In the genomic region with DNA sequence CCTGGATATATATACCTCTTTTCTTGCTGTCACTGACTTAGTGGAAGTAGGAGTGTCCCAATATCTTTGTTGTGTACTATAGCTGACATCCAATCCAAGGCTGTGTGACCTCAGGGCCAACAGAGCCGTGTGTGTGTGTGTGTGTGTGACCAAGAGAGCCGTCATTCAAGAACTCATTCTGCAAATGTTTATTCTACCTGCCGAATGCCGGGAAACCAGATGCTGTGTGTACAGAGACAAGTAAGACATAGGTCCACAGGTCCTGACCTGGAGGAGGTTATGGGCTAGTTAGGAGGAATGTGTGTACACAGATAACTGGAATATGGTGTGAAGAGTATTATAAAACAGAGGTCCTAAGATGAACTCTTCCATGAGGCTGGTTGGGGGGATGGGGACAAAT, we compare ENCODE assay signal across 1 cellular context.
TF ChIP-seq lines count a peak whose summit lies in the region.

No MANE protein-coding gene starts in this region.

TF ChIP-seq in HepG2, 621 proteins besides CTCF, POLR2A, EP300 and RAD21 (continued from another document and continues in another):
- TF ChIP-seq, protein P1, sequence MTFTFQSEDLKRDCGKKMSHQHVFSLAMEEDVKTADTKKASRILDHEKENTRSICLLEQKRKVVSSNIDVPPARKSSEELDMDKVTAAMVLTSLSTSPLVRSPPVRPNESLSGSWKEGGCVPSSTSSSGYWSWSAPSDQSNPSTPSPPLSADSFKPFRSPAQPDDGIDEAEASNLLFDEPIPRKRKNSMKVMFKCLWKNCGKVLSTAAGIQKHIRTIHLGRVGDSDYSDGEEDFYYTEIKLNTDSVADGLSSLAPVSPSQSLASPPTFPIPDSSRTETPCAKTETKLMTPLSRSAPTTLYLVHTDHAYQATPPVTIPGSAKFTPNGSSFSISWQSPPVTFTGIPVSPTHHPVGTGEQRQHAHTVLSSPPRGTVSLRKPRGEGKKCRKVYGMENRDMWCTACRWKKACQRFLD (CRISPR knock-in tag; IDR thresholded peaks at IDR 0.05; ENCODE audit: borderline replicate concordance): no peak
- peak; percentile 62 for TF ChIP-seq NFIC (IDR thresholded peaks at IDR 0.05; ENCODE audit: low read length)
- peak; percentile 55; the same call in 1 of the 2 replicates for TF ChIP-seq FOXA1 (IDR thresholded peaks at IDR 0.05)
- peak; percentile 94 for TF ChIP-seq FOXA1 (CRISPR knock-in tag; IDR thresholded peaks at IDR 0.05)
- TF ChIP-seq, protein P2, sequence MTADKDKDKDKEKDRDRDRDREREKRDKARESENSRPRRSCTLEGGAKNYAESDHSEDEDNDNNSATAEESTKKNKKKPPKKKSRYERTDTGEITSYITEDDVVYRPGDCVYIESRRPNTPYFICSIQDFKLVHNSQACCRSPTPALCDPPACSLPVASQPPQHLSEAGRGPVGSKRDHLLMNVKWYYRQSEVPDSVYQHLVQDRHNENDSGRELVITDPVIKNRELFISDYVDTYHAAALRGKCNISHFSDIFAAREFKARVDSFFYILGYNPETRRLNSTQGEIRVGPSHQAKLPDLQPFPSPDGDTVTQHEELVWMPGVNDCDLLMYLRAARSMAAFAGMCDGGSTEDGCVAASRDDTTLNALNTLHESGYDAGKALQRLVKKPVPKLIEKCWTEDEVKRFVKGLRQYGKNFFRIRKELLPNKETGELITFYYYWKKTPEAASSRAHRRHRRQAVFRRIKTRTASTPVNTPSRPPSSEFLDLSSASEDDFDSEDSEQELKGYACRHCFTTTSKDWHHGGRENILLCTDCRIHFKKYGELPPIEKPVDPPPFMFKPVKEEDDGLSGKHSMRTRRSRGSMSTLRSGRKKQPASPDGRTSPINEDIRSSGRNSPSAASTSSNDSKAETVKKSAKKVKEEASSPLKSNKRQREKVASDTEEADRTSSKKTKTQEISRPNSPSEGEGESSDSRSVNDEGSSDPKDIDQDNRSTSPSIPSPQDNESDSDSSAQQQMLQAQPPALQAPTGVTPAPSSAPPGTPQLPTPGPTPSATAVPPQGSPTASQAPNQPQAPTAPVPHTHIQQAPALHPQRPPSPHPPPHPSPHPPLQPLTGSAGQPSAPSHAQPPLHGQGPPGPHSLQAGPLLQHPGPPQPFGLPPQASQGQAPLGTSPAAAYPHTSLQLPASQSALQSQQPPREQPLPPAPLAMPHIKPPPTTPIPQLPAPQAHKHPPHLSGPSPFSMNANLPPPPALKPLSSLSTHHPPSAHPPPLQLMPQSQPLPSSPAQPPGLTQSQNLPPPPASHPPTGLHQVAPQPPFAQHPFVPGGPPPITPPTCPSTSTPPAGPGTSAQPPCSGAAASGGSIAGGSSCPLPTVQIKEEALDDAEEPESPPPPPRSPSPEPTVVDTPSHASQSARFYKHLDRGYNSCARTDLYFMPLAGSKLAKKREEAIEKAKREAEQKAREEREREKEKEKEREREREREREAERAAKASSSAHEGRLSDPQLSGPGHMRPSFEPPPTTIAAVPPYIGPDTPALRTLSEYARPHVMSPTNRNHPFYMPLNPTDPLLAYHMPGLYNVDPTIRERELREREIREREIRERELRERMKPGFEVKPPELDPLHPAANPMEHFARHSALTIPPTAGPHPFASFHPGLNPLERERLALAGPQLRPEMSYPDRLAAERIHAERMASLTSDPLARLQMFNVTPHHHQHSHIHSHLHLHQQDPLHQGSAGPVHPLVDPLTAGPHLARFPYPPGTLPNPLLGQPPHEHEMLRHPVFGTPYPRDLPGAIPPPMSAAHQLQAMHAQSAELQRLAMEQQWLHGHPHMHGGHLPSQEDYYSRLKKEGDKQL (CRISPR knock-in tag; IDR thresholded peaks at IDR 0.05; ENCODE audit: low read depth): peak; percentile 92
- TF ChIP-seq ZNF33A (CRISPR knock-in tag; IDR thresholded peaks at IDR 0.05; ENCODE audit: borderline replicate concordance): 0 out of 2 replicates have a peak, but pooled peaks have one; percentile 20
- TF ChIP-seq, protein P3, sequence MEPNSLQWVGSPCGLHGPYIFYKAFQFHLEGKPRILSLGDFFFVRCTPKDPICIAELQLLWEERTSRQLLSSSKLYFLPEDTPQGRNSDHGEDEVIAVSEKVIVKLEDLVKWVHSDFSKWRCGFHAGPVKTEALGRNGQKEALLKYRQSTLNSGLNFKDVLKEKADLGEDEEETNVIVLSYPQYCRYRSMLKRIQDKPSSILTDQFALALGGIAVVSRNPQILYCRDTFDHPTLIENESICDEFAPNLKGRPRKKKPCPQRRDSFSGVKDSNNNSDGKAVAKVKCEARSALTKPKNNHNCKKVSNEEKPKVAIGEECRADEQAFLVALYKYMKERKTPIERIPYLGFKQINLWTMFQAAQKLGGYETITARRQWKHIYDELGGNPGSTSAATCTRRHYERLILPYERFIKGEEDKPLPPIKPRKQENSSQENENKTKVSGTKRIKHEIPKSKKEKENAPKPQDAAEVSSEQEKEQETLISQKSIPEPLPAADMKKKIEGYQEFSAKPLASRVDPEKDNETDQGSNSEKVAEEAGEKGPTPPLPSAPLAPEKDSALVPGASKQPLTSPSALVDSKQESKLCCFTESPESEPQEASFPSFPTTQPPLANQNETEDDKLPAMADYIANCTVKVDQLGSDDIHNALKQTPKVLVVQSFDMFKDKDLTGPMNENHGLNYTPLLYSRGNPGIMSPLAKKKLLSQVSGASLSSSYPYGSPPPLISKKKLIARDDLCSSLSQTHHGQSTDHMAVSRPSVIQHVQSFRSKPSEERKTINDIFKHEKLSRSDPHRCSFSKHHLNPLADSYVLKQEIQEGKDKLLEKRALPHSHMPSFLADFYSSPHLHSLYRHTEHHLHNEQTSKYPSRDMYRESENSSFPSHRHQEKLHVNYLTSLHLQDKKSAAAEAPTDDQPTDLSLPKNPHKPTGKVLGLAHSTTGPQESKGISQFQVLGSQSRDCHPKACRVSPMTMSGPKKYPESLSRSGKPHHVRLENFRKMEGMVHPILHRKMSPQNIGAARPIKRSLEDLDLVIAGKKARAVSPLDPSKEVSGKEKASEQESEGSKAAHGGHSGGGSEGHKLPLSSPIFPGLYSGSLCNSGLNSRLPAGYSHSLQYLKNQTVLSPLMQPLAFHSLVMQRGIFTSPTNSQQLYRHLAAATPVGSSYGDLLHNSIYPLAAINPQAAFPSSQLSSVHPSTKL (CRISPR knock-in tag; IDR thresholded peaks at IDR 0.05): peak; percentile 99
- TF ChIP-seq FOXO1 (CRISPR knock-in tag; IDR thresholded peaks at IDR 0.05): peak; percentile 89
- TF ChIP-seq, protein P4, sequence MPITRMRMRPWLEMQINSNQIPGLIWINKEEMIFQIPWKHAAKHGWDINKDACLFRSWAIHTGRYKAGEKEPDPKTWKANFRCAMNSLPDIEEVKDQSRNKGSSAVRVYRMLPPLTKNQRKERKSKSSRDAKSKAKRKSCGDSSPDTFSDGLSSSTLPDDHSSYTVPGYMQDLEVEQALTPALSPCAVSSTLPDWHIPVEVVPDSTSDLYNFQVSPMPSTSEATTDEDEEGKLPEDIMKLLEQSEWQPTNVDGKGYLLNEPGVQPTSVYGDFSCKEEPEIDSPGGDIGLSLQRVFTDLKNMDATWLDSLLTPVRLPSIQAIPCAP (CRISPR knock-in tag; IDR thresholded peaks at IDR 0.05; ENCODE audit: low read depth): no peak
- peak; percentile 59; the same call in 1 of the 3 replicates for TF ChIP-seq MXI1 (IDR thresholded peaks at IDR 0.05; ENCODE audit: borderline replicate concordance, low read depth, low read length)
- TF ChIP-seq, protein P5, sequence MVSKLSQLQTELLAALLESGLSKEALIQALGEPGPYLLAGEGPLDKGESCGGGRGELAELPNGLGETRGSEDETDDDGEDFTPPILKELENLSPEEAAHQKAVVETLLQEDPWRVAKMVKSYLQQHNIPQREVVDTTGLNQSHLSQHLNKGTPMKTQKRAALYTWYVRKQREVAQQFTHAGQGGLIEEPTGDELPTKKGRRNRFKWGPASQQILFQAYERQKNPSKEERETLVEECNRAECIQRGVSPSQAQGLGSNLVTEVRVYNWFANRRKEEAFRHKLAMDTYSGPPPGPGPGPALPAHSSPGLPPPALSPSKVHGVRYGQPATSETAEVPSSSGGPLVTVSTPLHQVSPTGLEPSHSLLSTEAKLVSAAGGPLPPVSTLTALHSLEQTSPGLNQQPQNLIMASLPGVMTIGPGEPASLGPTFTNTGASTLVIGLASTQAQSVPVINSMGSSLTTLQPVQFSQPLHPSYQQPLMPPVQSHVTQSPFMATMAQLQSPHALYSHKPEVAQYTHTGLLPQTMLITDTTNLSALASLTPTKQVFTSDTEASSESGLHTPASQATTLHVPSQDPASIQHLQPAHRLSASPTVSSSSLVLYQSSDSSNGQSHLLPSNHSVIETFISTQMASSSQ (IDR thresholded peaks at IDR 0.05; ENCODE audit: low read depth): peak; percentile 48; the same call in 1 of the 2 replicates
- TF ChIP-seq, protein P5 (CRISPR knock-in tag; IDR thresholded peaks at IDR 0.05; ENCODE audit: borderline replicate concordance): peak; percentile 35; the same call in 1 of the 2 replicates
- no peak for TF ChIP-seq ZNF24 (IDR thresholded peaks at IDR 0.05)
- TF ChIP-seq ZNF816 (CRISPR knock-in tag; IDR thresholded peaks at IDR 0.05; ENCODE audit: borderline replicate concordance): no peak; the same call in 1 of the 2 replicates
- peak; percentile 97 for TF ChIP-seq RXRB (CRISPR knock-in tag; IDR thresholded peaks at IDR 0.05; ENCODE audit: borderline replicate concordance)
- TF ChIP-seq ZIK1 (CRISPR knock-in tag; IDR thresholded peaks at IDR 0.05; ENCODE audit: borderline replicate concordance, low read depth): no peak
- TF ChIP-seq ZNF792 (CRISPR knock-in tag; IDR thresholded peaks at IDR 0.05): peak; percentile 27; the same call in 1 of the 2 replicates
- TF ChIP-seq, protein P6, sequence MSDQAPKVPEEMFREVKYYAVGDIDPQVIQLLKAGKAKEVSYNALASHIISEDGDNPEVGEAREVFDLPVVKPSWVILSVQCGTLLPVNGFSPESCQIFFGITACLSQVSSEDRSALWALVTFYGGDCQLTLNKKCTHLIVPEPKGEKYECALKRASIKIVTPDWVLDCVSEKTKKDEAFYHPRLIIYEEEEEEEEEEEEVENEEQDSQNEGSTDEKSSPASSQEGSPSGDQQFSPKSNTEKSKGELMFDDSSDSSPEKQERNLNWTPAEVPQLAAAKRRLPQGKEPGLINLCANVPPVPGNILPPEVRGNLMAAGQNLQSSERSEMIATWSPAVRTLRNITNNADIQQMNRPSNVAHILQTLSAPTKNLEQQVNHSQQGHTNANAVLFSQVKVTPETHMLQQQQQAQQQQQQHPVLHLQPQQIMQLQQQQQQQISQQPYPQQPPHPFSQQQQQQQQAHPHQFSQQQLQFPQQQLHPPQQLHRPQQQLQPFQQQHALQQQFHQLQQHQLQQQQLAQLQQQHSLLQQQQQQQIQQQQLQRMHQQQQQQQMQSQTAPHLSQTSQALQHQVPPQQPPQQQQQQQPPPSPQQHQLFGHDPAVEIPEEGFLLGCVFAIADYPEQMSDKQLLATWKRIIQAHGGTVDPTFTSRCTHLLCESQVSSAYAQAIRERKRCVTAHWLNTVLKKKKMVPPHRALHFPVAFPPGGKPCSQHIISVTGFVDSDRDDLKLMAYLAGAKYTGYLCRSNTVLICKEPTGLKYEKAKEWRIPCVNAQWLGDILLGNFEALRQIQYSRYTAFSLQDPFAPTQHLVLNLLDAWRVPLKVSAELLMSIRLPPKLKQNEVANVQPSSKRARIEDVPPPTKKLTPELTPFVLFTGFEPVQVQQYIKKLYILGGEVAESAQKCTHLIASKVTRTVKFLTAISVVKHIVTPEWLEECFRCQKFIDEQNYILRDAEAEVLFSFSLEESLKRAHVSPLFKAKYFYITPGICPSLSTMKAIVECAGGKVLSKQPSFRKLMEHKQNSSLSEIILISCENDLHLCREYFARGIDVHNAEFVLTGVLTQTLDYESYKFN (CRISPR knock-in tag; conservative IDR thresholded peaks at IDR 0.05): peak; percentile 70
- no peak for TF ChIP-seq ZNF253 (CRISPR knock-in tag; IDR thresholded peaks at IDR 0.05; ENCODE audit: borderline replicate concordance)
- TF ChIP-seq ZNF850 (CRISPR knock-in tag; conservative IDR thresholded peaks at IDR 0.05): no peak
- TF ChIP-seq AGO2 (optimal IDR thresholded peaks at IDR 0.05; ENCODE audit: low read depth, low read length): no peak
- TF ChIP-seq RCOR2 (CRISPR knock-in tag; IDR thresholded peaks at IDR 0.05): peak; percentile 37; the same call in 1 of the 2 replicates
- no peak for TF ChIP-seq ZNF547 (CRISPR knock-in tag; IDR thresholded peaks at IDR 0.05)
- peak; percentile 76 for TF ChIP-seq PHF21A (CRISPR knock-in tag; IDR thresholded peaks at IDR 0.05)
- TF ChIP-seq HOXA7 (CRISPR knock-in tag; IDR thresholded peaks at IDR 0.05): no peak
- TF ChIP-seq ZNF12 (CRISPR knock-in tag; IDR thresholded peaks at IDR 0.05): 0 out of 2 replicates have a peak, but pooled peaks have one; percentile 52
- peak; percentile 69 for TF ChIP-seq SAP130 (CRISPR knock-in tag; IDR thresholded peaks at IDR 0.05; ENCODE audit: low read depth)
- TF ChIP-seq MZF1 (CRISPR knock-in tag; IDR thresholded peaks at IDR 0.05; ENCODE audit: borderline replicate concordance): no peak
- no peak for TF ChIP-seq SP2 (CRISPR knock-in tag; IDR thresholded peaks at IDR 0.05)
- TF ChIP-seq, protein P7, sequence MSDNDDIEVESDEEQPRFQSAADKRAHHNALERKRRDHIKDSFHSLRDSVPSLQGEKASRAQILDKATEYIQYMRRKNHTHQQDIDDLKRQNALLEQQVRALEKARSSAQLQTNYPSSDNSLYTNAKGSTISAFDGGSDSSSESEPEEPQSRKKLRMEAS (IDR thresholded peaks at IDR 0.05): no peak
- TF ChIP-seq ZNF7 (CRISPR knock-in tag; IDR thresholded peaks at IDR 0.05): no peak
- peak; percentile 52; the same call in 1 of the 2 replicates for TF ChIP-seq SIN3A (IDR thresholded peaks at IDR 0.05; ENCODE audit: borderline replicate concordance, low read depth, low read length)
- TF ChIP-seq FOXJ3 (CRISPR knock-in tag; IDR thresholded peaks at IDR 0.05; ENCODE audit: borderline replicate concordance): no peak
- TF ChIP-seq TP53 (CRISPR knock-in tag; conservative IDR thresholded peaks at IDR 0.05): no peak
- TF ChIP-seq, protein P8, sequence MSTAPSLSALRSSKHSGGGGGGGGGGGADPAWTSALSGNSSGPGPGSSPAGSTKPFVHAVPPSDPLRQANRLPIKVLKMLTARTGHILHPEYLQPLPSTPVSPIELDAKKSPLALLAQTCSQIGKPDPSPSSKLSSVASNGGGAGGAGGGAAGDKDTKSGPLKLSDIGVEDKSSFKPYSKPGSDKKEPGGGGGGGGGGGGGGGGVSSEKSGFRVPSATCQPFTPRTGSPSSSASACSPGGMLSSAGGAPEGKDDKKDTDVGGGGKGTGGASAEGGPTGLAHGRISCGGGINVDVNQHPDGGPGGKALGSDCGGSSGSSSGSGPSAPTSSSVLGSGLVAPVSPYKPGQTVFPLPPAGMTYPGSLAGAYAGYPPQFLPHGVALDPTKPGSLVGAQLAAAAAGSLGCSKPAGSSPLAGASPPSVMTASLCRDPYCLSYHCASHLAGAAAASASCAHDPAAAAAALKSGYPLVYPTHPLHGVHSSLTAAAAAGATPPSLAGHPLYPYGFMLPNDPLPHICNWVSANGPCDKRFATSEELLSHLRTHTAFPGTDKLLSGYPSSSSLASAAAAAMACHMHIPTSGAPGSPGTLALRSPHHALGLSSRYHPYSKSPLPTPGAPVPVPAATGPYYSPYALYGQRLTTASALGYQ (CRISPR knock-in tag; IDR thresholded peaks at IDR 0.05): peak; percentile 48; the same call in 1 of the 2 replicates
- TF ChIP-seq ATF7 (IDR thresholded peaks at IDR 0.05): no peak
- TF ChIP-seq ATF7 (CRISPR knock-in tag; IDR thresholded peaks at IDR 0.05): peak; percentile 43; the same call in 1 of the 2 replicates
